1 cellular context compared by ENCODE assay signal in the genomic region with DNA sequence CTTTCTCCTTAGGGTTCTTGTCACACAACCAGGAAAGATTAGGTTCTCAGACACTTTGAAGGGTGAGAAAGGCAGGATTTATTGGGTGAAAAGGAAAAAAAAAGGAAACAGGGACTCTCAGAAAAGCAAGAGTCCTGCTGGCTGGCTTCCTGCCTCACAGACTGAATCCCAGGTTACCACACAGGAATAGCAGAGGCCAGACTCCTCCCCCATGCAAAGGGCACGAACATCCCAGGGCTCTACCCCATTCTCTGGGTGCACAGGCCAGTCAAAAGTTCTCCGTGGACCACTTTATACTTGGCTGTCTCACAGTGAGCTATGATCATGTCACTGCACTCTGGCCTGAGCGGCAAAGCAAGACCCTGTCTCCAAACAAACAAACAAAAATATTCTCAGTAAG.
TF ChIP-seq lines count a peak whose summit lies in the region.

No MANE protein-coding gene starts in this region.

TF ChIP-seq in H1, 55 proteins besides CTCF, POLR2A, EP300 and RAD21 (continued from another document):
- TF ChIP-seq RBBP5 (IDR thresholded peaks at IDR 0.05; ENCODE audit: borderline replicate concordance, low read depth, low read length) (no peak), CHD2 (IDR thresholded peaks at IDR 0.05; ENCODE audit: low read length) (no peak), CEBPB (IDR thresholded peaks at IDR 0.05; ENCODE audit: low read depth, low read length) (no peak), KDM5A (IDR thresholded peaks at IDR 0.05; ENCODE audit: low read length) (no peak)
